Comparison of ENCODE assay signal across 15 cellular contexts in genomic region chr18:12056034-12056883, GRCh38. TPM values are rescaled to one million over a fixed set of nuclear protein-coding genes. Genes with fewer than 3 reads are reported as not detected.
A peak's percentile ranks its signal among the peaks of the same experiment; 100 is the strongest.
DNase-seq lines count a peak whose midpoint lies in the region; ATAC-seq and TF ChIP-seq lines count a peak whose summit lies in the region.
"Had no signal": no experiment of that assay in that cellular context is flagged by ENCODE, and none has a peak within 500 bp of the region (broad histone marks: within the 10 kb centered on the region; RNA-seq: fewer than 3 reads in every experiment).

No MANE protein-coding gene starts in this region.

- no peaks in the 10 kb centered on the region for H3K36me3 Mint-ChIP-seq in dendritic cell treated with granulocyte-macrophage colony-stimulating factor and Interleukin-4, amounts not matched to agents 40 ng/mL and 50 ng/mL, for 4 days (ENCODE audit: low read depth)
- no peaks in the 10 kb centered on the region for H3K36me3 Mint-ChIP-seq in glutamatergic neuron (ENCODE audit: unreplicated experiment)
- H3K36me3 Mint-ChIP-seq: CD14-positive monocyte had no signal

- H2AFZ ChIP-seq in osteoblast (ENCODE audit: low read length), result peak overlapping the region; percentile 45

- H3K27me3 Mint-ChIP-seq in stimulated activated naive CD8-positive, alpha-beta T cell treated with anti-CD3 and anti-CD28 coated beads, Interleukin-15, amount 100 ng/mL, for 72 hours, result no peaks in the 10 kb centered on the region
- H3K27me3 Mint-ChIP-seq in dendritic cell treated with granulocyte-macrophage colony-stimulating factor and Interleukin-4, amounts not matched to agents 40 ng/mL and 50 ng/mL, for 4 days, result no peaks in the 10 kb centered on the region
- H3K27me3 Mint-ChIP-seq in glutamatergic neuron (ENCODE audit: unreplicated experiment), result no peaks in the 10 kb centered on the region

- H3K27ac ChIP-seq in osteoblast (ENCODE audit: low read depth, low read length), result no peak overlapping the region
- H3K27ac ChIP-seq: Peyer's patch had no signal

- TF ChIP-seq CTCF in osteoblast (IDR thresholded peaks at IDR 0.05; ENCODE audit: extremely low read depth, low read depth, low read length) (no peak), glutamatergic neuron (IDR thresholded peaks at IDR 0.05; ENCODE audit: partially characterized antibody, unreplicated experiment) (no peak)

- no peak overlapping the region for H3K4me3 Mint-ChIP-seq in stimulated activated naive CD8-positive, alpha-beta T cell treated with anti-CD3 and anti-CD28 coated beads, Interleukin-15, amount 100 ng/mL, for 72 hours
- no peak overlapping the region for H3K4me3 Mint-ChIP-seq in dendritic cell treated with granulocyte-macrophage colony-stimulating factor and Interleukin-4, amounts not matched to agents 40 ng/mL and 50 ng/mL, for 4 days
- H3K4me3 Mint-ChIP-seq in glutamatergic neuron (ENCODE audit: unreplicated experiment), result no peak overlapping the region
- H3K4me3 Mint-ChIP-seq: CD14-positive monocyte had no signal

- no peaks in the 10 kb centered on the region for H3K4me1 Mint-ChIP-seq in stimulated activated naive CD8-positive, alpha-beta T cell treated with anti-CD3 and anti-CD28 coated beads, Interleukin-15, amount 100 ng/mL, for 72 hours
- H3K4me1 Mint-ChIP-seq in dendritic cell treated with granulocyte-macrophage colony-stimulating factor and Interleukin-4, amounts not matched to agents 40 ng/mL and 50 ng/mL, for 4 days (ENCODE audit: low read depth), result peaks cover 49% of the 10 kb centered on the region
- H3K4me1 Mint-ChIP-seq in glutamatergic neuron (ENCODE audit: low read depth, unreplicated experiment), result no peaks in the 10 kb centered on the region

- DNase-seq in stimulated activated naive CD8-positive, alpha-beta T cell treated with anti-CD3 and anti-CD28 coated beads, Interleukin-15, amount 100 ng/mL, for 72 hours, result no peak
- DNase-seq in stimulated activated naive CD8-positive, alpha-beta T cell treated with anti-CD3 and anti-CD28 coated beads, Interleukin-15, Interleukin-2, amounts not matched to agents 100 U/mL and 50 U/mL, for 24 hours, result no peak
- DNase-seq in osteoblast (ENCODE audit: insufficient read length, low spot score, missing footprints), result no peak
- no peak for DNase-seq in activated CD4-positive, CD25-positive, alpha-beta regulatory T cell (lab: John Stamatoyannopoulos, UW)
- no peak for DNase-seq in glutamatergic neuron
- DNase-seq in activated CD4-positive, CD25-positive, alpha-beta regulatory T cell treated with anti-CD3 and anti-CD28 coated beads, Interleukin-2, amount 50 U/mL, for 72 hours, result no peak
- DNase-seq: DMS79 treated with DMSO at 0.1 percent for 48 hours; KBM-7; NCI-H1694 treated with DMSO at 0.1 percent for 48 hours; NCI-H510A; NCI-H748 treated with DMSO at 0.1 percent for 48 hours; NK-92 treated with Interleukin-12 subunit alpha and Interleukin-12 subunit beta, amount 100 ng/mL, for 24 hours had no signal

- peak overlapping the region in 1 of 2 donors; percentile 38 for H3K27ac Mint-ChIP-seq in stimulated activated naive CD8-positive, alpha-beta T cell treated with anti-CD3 and anti-CD28 coated beads, Interleukin-15, amount 100 ng/mL, for 72 hours
- H3K27ac Mint-ChIP-seq in dendritic cell treated with granulocyte-macrophage colony-stimulating factor and Interleukin-4, amounts not matched to agents 40 ng/mL and 50 ng/mL, for 4 days, result peak overlapping the region; percentile 54
- H3K27ac Mint-ChIP-seq in glutamatergic neuron (ENCODE audit: unreplicated experiment), result no peak overlapping the region

- no peak overlapping the region for H3K4me3 ChIP-seq in osteoblast (ENCODE audit: insufficient read depth, low read length)
- H3K4me3 ChIP-seq: Peyer's patch had no signal

- H3K36me3 ChIP-seq in osteoblast (ENCODE audit: insufficient read depth, low read length), result no peaks in the 10 kb centered on the region
- H3K36me3 ChIP-seq: Peyer's patch had no signal

- no peaks in the 10 kb centered on the region for H3K4me1 ChIP-seq in osteoblast (ENCODE audit: insufficient read depth, low read length)
- H3K4me1 ChIP-seq: Peyer's patch had no signal

- H3K27me3 ChIP-seq in osteoblast (ENCODE audit: insufficient read depth, low read length), result no peaks in the 10 kb centered on the region
- H3K27me3 ChIP-seq: Peyer's patch had no signal

- no peaks in the 10 kb centered on the region for H3K9me3 Mint-ChIP-seq in stimulated activated naive CD8-positive, alpha-beta T cell treated with anti-CD3 and anti-CD28 coated beads, Interleukin-15, amount 100 ng/mL, for 72 hours
- H3K9me3 Mint-ChIP-seq in dendritic cell treated with granulocyte-macrophage colony-stimulating factor and Interleukin-4, amounts not matched to agents 40 ng/mL and 50 ng/mL, for 4 days, result no peaks in the 10 kb centered on the region
- H3K9me3 Mint-ChIP-seq in glutamatergic neuron (ENCODE audit: unreplicated experiment), result peaks cover 3% of the 10 kb centered on the region

- no peaks in the 10 kb centered on the region for H4K20me1 ChIP-seq in osteoblast (ENCODE audit: insufficient read depth, low read length)

- peak overlapping the region; percentile 29 for H3K4me2 ChIP-seq in osteoblast (ENCODE audit: insufficient read depth, low read length)

- peak; percentile 32 for ATAC-seq in stimulated activated naive CD8-positive, alpha-beta T cell treated with anti-CD3 and anti-CD28 coated beads, Interleukin-15, amount 100 ng/mL, for 72 hours
- no peak for ATAC-seq in stimulated activated naive CD8-positive, alpha-beta T cell treated with anti-CD3 and anti-CD28 coated beads, Interleukin-15, Interleukin-2, amounts not matched to agents 100 U/mL and 50 U/mL, for 24 hours

- intact Hi-C loops in dendritic cell treated with granulocyte-macrophage colony-stimulating factor and Interleukin-4, amounts not matched to agents 40 ng/mL and 50 ng/mL, for 4 days (cut with micrococcal nuclease), result no loop called here

- H3K79me2 ChIP-seq in osteoblast (ENCODE audit: insufficient read depth, low read length), result no peaks in the 10 kb centered on the region

- H3K9me3 ChIP-seq in osteoblast (ENCODE audit: low read depth, low read length), result no peaks in the 10 kb centered on the region
- H3K9me3 ChIP-seq: Peyer's patch had no signal

RNA-seq across cellular contexts. Expression of gene ANKRD62, which starts 37.4 kb away (rescaled TPM):
- not detected in 2 replicates for total RNA-seq in osteoblast
- total RNA-seq in glutamatergic neuron (ENCODE audit: unreplicated experiment), result 0.17 TPM
- total RNA-seq: Peyer's patch had no signal
